ENCODE assay signal across 1 cellular context in genomic region chr17:34384271-34384670, GRCh38.
TF ChIP-seq lines count a peak whose summit lies in the region.

No MANE protein-coding gene starts in this region.

TF ChIP-seq in endothelial cell of umbilical vein, 7 proteins besides CTCF, POLR2A, EP300 and RAD21:
- TF ChIP-seq FOS (IDR thresholded peaks at IDR 0.05; ENCODE audit: borderline replicate concordance, insufficient read depth, low read length) (no peak), JUN (IDR thresholded peaks at IDR 0.05; ENCODE audit: borderline replicate concordance, insufficient read depth, insufficient read length, low read depth) (no peak), EZH2 (IDR thresholded peaks at IDR 0.05; ENCODE audit: borderline replicate concordance, low read depth, low read length, severe bottlenecking) (no peak), GATA2 (IDR thresholded peaks at IDR 0.05; ENCODE audit: insufficient read depth, insufficient read length, low read depth, low read length) (no peak), MYC (IDR thresholded peaks at IDR 0.05; ENCODE audit: low read depth, low read length) (no peak), MAX (IDR thresholded peaks at IDR 0.05; ENCODE audit: insufficient read depth, insufficient read length) (no peak), POLR2AphosphoS5 (IDR thresholded peaks at IDR 0.05; ENCODE audit: insufficient read depth, low read depth, low read length) (no peak)
